ENCODE assay signal across 17 cellular contexts in the genomic region with DNA sequence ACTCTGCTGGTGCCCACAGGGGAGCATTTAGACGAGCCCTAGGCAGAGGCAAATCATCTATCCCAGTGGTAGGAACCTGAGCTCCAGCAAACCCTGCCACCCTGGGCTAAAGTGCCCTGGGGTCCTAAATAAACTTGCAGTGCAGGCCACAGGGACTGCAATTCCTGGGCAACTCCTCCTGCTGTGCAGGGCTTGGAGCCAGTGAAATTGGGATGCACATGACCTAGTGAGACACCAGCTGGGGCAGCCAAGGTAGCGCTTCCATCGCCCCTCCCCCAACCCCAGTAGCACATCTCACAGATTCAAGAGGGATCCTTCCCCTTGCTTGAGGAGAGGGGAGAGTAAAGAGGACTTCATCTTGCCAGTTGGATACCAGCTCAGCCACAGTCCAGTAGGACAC. TPM values are rescaled to one million over a fixed set of nuclear protein-coding genes. Genes with fewer than 3 reads are reported as not detected.
DNase-seq lines count a peak whose midpoint lies in the region; ATAC-seq and TF ChIP-seq lines count a peak whose summit lies in the region.
"Had no signal": no experiment of that assay in that cellular context is flagged by ENCODE, and none has a peak within 500 bp of the region (broad histone marks: within the 10 kb centered on the region; RNA-seq: fewer than 3 reads in every experiment).

No MANE protein-coding gene starts in this region.

- H3K4me3 ChIP-seq in HEK293 (ENCODE audit: low read depth, low read length), result no peak overlapping the region
- H3K4me3 ChIP-seq in iPS-15b (ENCODE audit: low read depth, low read length), result no peak overlapping the region
- H3K4me3 ChIP-seq: BLaER1, GM12878, HAP-1 had no signal

- H3K27ac Mint-ChIP-seq in nephron progenitor cell (no peak overlapping the region), natural killer cell (no peak overlapping the region)
- H3K27ac Mint-ChIP-seq: CD8-positive, alpha-beta memory T cell; HFFc6 had no signal

- CTCF ChIA-PET in HEK293 (lab: Yijun Ruan, JAX), result no interaction called here

- no peaks in the 10 kb centered on the region for H3K36me3 Mint-ChIP-seq in nephron progenitor cell (ENCODE audit: low read depth)
- H3K36me3 Mint-ChIP-seq in natural killer cell, result no peaks in the 10 kb centered on the region
- H3K36me3 Mint-ChIP-seq: CD8-positive, alpha-beta memory T cell had no signal

- POLR2A ChIA-PET in HEK293 (lab: Yijun Ruan, JAX), result no interaction called here

- peaks cover 8% of the 10 kb centered on the region for H3K27me3 Mint-ChIP-seq in nephron progenitor cell (ENCODE audit: low read depth, poor library complexity)
- H3K27me3 Mint-ChIP-seq in natural killer cell (ENCODE audit: low read depth in 2 of 2), result peaks cover 6% of the 10 kb centered on the region in 2 donors

- peak overlapping the region; percentile 29 for H3K9ac ChIP-seq in iPS-15b (ENCODE audit: low read depth, low read length)
- H3K9ac ChIP-seq: BLaER1 had no signal

- H3K9me3 Mint-ChIP-seq in nephron progenitor cell, result no peaks in the 10 kb centered on the region
- no peaks in the 10 kb centered on the region for H3K9me3 Mint-ChIP-seq in natural killer cell
- H3K9me3 Mint-ChIP-seq: CD8-positive, alpha-beta memory T cell had no signal

- intact Hi-C loops in natural killer cell (cut with micrococcal nuclease), result no loop called here

- ATAC-seq in natural killer cell, result no peak
- ATAC-seq: GM12878 had no signal

- TF ChIP-seq CTCF in HEK293 (tag by site-specific recombination; IDR thresholded peaks at IDR 0.05) (no peak), nephron progenitor cell (IDR thresholded peaks at IDR 0.05) (no peak), natural killer cell (IDR thresholded peaks at IDR 0.05) (no peak)

- H3K4me1 ChIP-seq in HEK293 (ENCODE audit: control insufficient read depth, insufficient read depth, low read length) (no peaks in the 10 kb centered on the region), iPS-15b (ENCODE audit: control insufficient read depth, insufficient read depth, low read length) (peaks cover 5% of the 10 kb centered on the region)
- H3K4me1 ChIP-seq: BLaER1, HAP-1 had no signal

- H3K27ac ChIP-seq in HEK293 (ENCODE audit: extremely low read depth, low read depth, low read length), result no peak overlapping the region
- H3K27ac ChIP-seq: 22Rv1, BLaER1 had no signal

- H3K27me3 ChIP-seq in iPS-15b (ENCODE audit: control insufficient read depth, insufficient read depth, low read length), result no peaks in the 10 kb centered on the region
- H3K27me3 ChIP-seq: BLaER1 had no signal

- H3K9me3 ChIP-seq in HEK293 (ENCODE audit: control insufficient read depth, insufficient read depth, low read depth, low read length), result no peaks in the 10 kb centered on the region
- no peaks in the 10 kb centered on the region for H3K9me3 ChIP-seq in iPS-15b (ENCODE audit: control insufficient read depth, insufficient read depth, low read length)
- H3K9me3 ChIP-seq: BLaER1, Caco-2, HAP-1 had no signal

- H3K4me3 Mint-ChIP-seq in nephron progenitor cell (no peak overlapping the region), natural killer cell (no peak overlapping the region)
- H3K4me3 Mint-ChIP-seq: CD8-positive, alpha-beta memory T cell; HFFc6 had no signal

- no peaks in the 10 kb centered on the region for H3K4me1 Mint-ChIP-seq in nephron progenitor cell
- H3K4me1 Mint-ChIP-seq in natural killer cell, result no peaks in the 10 kb centered on the region
- H3K4me1 Mint-ChIP-seq: CD8-positive, alpha-beta memory T cell had no signal

- no peaks in the 10 kb centered on the region for H3K36me3 ChIP-seq in HEK293 (ENCODE audit: control insufficient read depth in 2 of 2, insufficient read depth in 1 of 2, low read length in 2 of 2)
- no peaks in the 10 kb centered on the region for H3K36me3 ChIP-seq in iPS-15b (ENCODE audit: control insufficient read depth, insufficient read depth, low read length)
- H3K36me3 ChIP-seq: BLaER1, HAP-1 had no signal

- peak; percentile 7 for DNase-seq in DMS 273 (lab: John Stamatoyannopoulos, UW; ENCODE audit: unreplicated experiment)
- no peak for DNase-seq in DMS 273 treated with DMSO at 0.1 percent for 48 hours (lab: John Stamatoyannopoulos, UW)
- DNase-seq in nephron progenitor cell, result peak; percentile 10
- DNase-seq in mesenteric fat pad (ENCODE audit: low spot score), result no peak
- no peak for DNase-seq in natural killer cell
- no peak for DNase-seq in hepatic stellate cell (ENCODE audit: low spot score)
- DNase-seq: AML-193; Caco-2; CD8-positive, alpha-beta memory T cell; GOT3; HFFc6 had no signal

TF ChIP-seq in HEK293, 187 proteins besides CTCF, POLR2A, EP300 and RAD21:
- no peak for TF ChIP-seq GLI4 (tag by site-specific recombination; IDR thresholded peaks at IDR 0.05)
- peak; percentile 87 for TF ChIP-seq ZIC2 (tag by site-specific recombination; IDR thresholded peaks at IDR 0.05)
- TF ChIP-seq ZNF677 (tag by site-specific recombination; IDR thresholded peaks at IDR 0.05), result no peak
- TF ChIP-seq SCRT2 (tag by site-specific recombination; IDR thresholded peaks at IDR 0.05), result no peak

RNA-seq across cellular contexts. Expression of a gene that starts 44.1 kb away (rescaled TPM):
- not detected for total RNA-seq in mesenteric fat pad
- not detected for total RNA-seq in natural killer cell
- total RNA-seq: Caco-2, GM12878, HFFc6 had no signal

Comparison
In these comparisons a context has a peak if more than half of its experiments do, and no peak if none do; other contexts are left out.
1. DNase-seq: peak in DMS 273 (single experiment) and nephron progenitor cell (single experiment); none in DMS 273 treated with DMSO at 0.1 percent for 48 hours (single experiment), mesenteric fat pad (single experiment), natural killer cell (single experiment) and hepatic stellate cell (single experiment).